ENCODE assay signal across 22 cellular contexts in genomic region chr2:17740203-17740602, GRCh38.
"Had no signal": no experiment of that assay in that cellular context is flagged by ENCODE, and none has a peak within 500 bp of the region (broad histone marks: within the 10 kb centered on the region; RNA-seq: fewer than 3 reads in every experiment).

No MANE protein-coding gene starts in this region.

- H3K27ac ChIP-seq: esophagus muscularis mucosa, foreskin keratinocyte, left lung, transverse colon had no signal

- H3K27me3 Mint-ChIP-seq: dendritic cell treated with granulocyte-macrophage colony-stimulating factor and Interleukin-4, amounts not matched to agents 40 ng/mL and 50 ng/mL, for 4 days; T-cell had no signal

- H3K4me3 ChIP-seq: esophagus muscularis mucosa, heart right ventricle, left lung, transverse colon had no signal

- H3K9me3 ChIP-seq: esophagus muscularis mucosa, heart right ventricle, left lung, transverse colon had no signal

- H3K4me3 Mint-ChIP-seq: activated naive CD4-positive, alpha-beta T cell treated with anti-CD3 and anti-CD28 coated beads for 36 hours; dendritic cell treated with granulocyte-macrophage colony-stimulating factor and Interleukin-4, amounts not matched to agents 40 ng/mL and 50 ng/mL, for 4 days; natural killer cell; T-cell; T-helper 2 cell treated with Interferon-gamma antibody and Interleukin-4, amounts not matched to agents 5 μg/mL and 100 μg/mL, for 36 hours had no signal

- H3K27me3 ChIP-seq: esophagus muscularis mucosa, foreskin keratinocyte, heart right ventricle, left lung, transverse colon had no signal

- H3K9me3 Mint-ChIP-seq: activated naive CD4-positive, alpha-beta T cell treated with anti-CD3 and anti-CD28 coated beads for 36 hours; dendritic cell treated with granulocyte-macrophage colony-stimulating factor and Interleukin-4, amounts not matched to agents 40 ng/mL and 50 ng/mL, for 4 days; natural killer cell; T-cell; T-helper 2 cell treated with Interferon-gamma antibody and Interleukin-4, amounts not matched to agents 5 μg/mL and 100 μg/mL, for 36 hours had no signal

- H3K4me1 ChIP-seq: esophagus muscularis mucosa, left lung, transverse colon had no signal

- H3K27ac Mint-ChIP-seq: activated naive CD4-positive, alpha-beta T cell treated with anti-CD3 and anti-CD28 coated beads for 36 hours; dendritic cell treated with granulocyte-macrophage colony-stimulating factor and Interleukin-4, amounts not matched to agents 40 ng/mL and 50 ng/mL, for 4 days; T-cell; T-helper 2 cell treated with Interferon-gamma antibody and Interleukin-4, amounts not matched to agents 5 μg/mL and 100 μg/mL, for 36 hours had no signal

- ATAC-seq: activated CD4-positive, CD25-positive, alpha-beta regulatory T cell treated with anti-CD3 and anti-CD28 coated beads, Interleukin-2, amount 50 U/mL, for 24 hours; foreskin keratinocyte; left lung; natural killer cell; T-cell had no signal

- DNase-seq: activated CD4-positive, alpha-beta T cell treated with anti-CD3 and anti-CD28 coated beads for 48 hours; activated CD4-positive, alpha-beta T cell treated with anti-CD3 and anti-CD28 coated beads, Interleukin-2, amount 50 U/mL, for 48 hours; activated CD8-positive, alpha-beta memory T cell treated with anti-CD3 and anti-CD28 coated beads for 24 hours; activated effector memory CD4-positive, alpha-beta T cell treated with Interleukin-2 at 50 U/mL for 16 hours; activated naive CD4-positive, alpha-beta T cell treated with anti-CD3 and anti-CD28 coated beads for 36 hours; amniotic stem cell; central memory CD4-positive, alpha-beta T cell; foreskin keratinocyte; heart right ventricle; kidney glomerular epithelial cell; left lung; midbrain; natural killer cell; stimulated activated CD4-positive, alpha-beta T cell treated with anti-CD3 and anti-CD28 coated beads, Interleukin-15, amount 100 ng/mL, for 24 hours; stimulated activated CD4-positive, alpha-beta T cell treated with anti-CD3 and anti-CD28 coated beads, Interleukin-2, amount 100 ng/mL, for 24 hours; stimulated activated naive CD4-positive, alpha-beta T cell treated with Interleukin-2 at 50 U/mL for 16 hours; T-cell; transverse colon had no signal
